27 cellular contexts compared by ENCODE assay signal in genomic region chr5:88235828-88236227, GRCh38.
"Had no signal": no experiment of that assay in that cellular context is flagged by ENCODE, and none has a peak within 500 bp of the region (broad histone marks: within the 10 kb centered on the region; RNA-seq: fewer than 3 reads in every experiment).

No MANE protein-coding gene starts in this region.

- DNase-seq: colonic mucosa; effector CD8-positive, alpha-beta T cell; endodermal cell; foreskin fibroblast; gastrocnemius medialis; head of caudate nucleus; immature natural killer cell; islet precursor cell; kidney glomerular epithelial cell; left colon; left ventricle myocardium inferior; lower lobe of right lung; psoas muscle; right cardiac atrium; sigmoid colon; stimulated activated CD4-positive, alpha-beta T cell treated with anti-CD3 and anti-CD28 coated beads, Interleukin-4, amount 100 ng/mL, for 4 hours; upper lobe of left lung had no signal

- H3K27me3 ChIP-seq: colonic mucosa, gastrocnemius medialis, sigmoid colon, tibial nerve, upper lobe of left lung had no signal

- FAIRE-seq: urothelium cell line had no signal

- ATAC-seq: esophagus mucosa; gastrocnemius medialis; left colon; lower lobe of right lung; natural killer cell treated with Interleukin-12 subunit alpha and Interleukin-12 subunit beta and Interleukin-15 and Interleukin-18, amount 100 ng/mL, for 72 hours; psoas muscle; right cardiac atrium; stimulated activated memory B cell treated with anti-CD40 and anti-IgM and Interleukin-4, amounts not matched to agents 10 μg/mL and 1 μg/mL and 100 μg/mL, for 72 hours had no signal

- H3K36me3 ChIP-seq: colonic mucosa, gastrocnemius medialis, thoracic aorta had no signal

- H3K4me3 ChIP-seq: colonic mucosa, gastrocnemius medialis, left ventricle myocardium inferior, lower lobe of right lung, psoas muscle, sigmoid colon, thoracic aorta, tibial nerve, upper lobe of left lung had no signal

- H3K4me3 Mint-ChIP-seq: dendritic cell treated with granulocyte-macrophage colony-stimulating factor and Interleukin-4, amounts not matched to agents 40 ng/mL and 50 ng/mL, for 4 days; endodermal cell; immature natural killer cell; natural killer cell treated with Interleukin-12 subunit alpha and Interleukin-12 subunit beta and Interleukin-15 and Interleukin-18, amount 100 ng/mL, for 72 hours; neural crest cell; stimulated activated memory B cell treated with anti-CD40 and anti-IgM and Interleukin-4, amounts not matched to agents 10 μg/mL and 1 μg/mL and 100 μg/mL, for 72 hours; stimulated activated naive CD8-positive, alpha-beta T cell treated with anti-CD3 and anti-CD28 coated beads, Interleukin-15, Interleukin-2, amounts not matched to agents 100 ng/mL and 50 ng/mL, for 24 hours had no signal

- H3K4me1 ChIP-seq: colonic mucosa, gastrocnemius medialis, left ventricle myocardium inferior, lower lobe of right lung, psoas muscle, sigmoid colon, tibial nerve, upper lobe of left lung had no signal

- H3K9me3 Mint-ChIP-seq: dendritic cell treated with granulocyte-macrophage colony-stimulating factor and Interleukin-4, amounts not matched to agents 40 ng/mL and 50 ng/mL, for 4 days; immature natural killer cell; natural killer cell treated with Interleukin-12 subunit alpha and Interleukin-12 subunit beta and Interleukin-15 and Interleukin-18, amount 100 ng/mL, for 72 hours; neural crest cell; stimulated activated memory B cell treated with anti-CD40 and anti-IgM and Interleukin-4, amounts not matched to agents 10 μg/mL and 1 μg/mL and 100 μg/mL, for 72 hours; stimulated activated naive CD8-positive, alpha-beta T cell treated with anti-CD3 and anti-CD28 coated beads, Interleukin-15, Interleukin-2, amounts not matched to agents 100 ng/mL and 50 ng/mL, for 24 hours had no signal

- H3K4me1 Mint-ChIP-seq: immature natural killer cell; stimulated activated memory B cell treated with anti-CD40 and anti-IgM and Interleukin-4, amounts not matched to agents 10 μg/mL and 1 μg/mL and 100 μg/mL, for 72 hours had no signal

- H3K27me3 Mint-ChIP-seq: dendritic cell treated with granulocyte-macrophage colony-stimulating factor and Interleukin-4, amounts not matched to agents 40 ng/mL and 50 ng/mL, for 4 days; natural killer cell treated with Interleukin-12 subunit alpha and Interleukin-12 subunit beta and Interleukin-15 and Interleukin-18, amount 100 ng/mL, for 72 hours; stimulated activated memory B cell treated with anti-CD40 and anti-IgM and Interleukin-4, amounts not matched to agents 10 μg/mL and 1 μg/mL and 100 μg/mL, for 72 hours; stimulated activated naive CD8-positive, alpha-beta T cell treated with anti-CD3 and anti-CD28 coated beads, Interleukin-15, Interleukin-2, amounts not matched to agents 100 ng/mL and 50 ng/mL, for 24 hours had no signal

- H3K27ac ChIP-seq: colonic mucosa, epithelial cell of prostate, gastrocnemius medialis, left ventricle myocardium inferior, lower lobe of right lung, psoas muscle, sigmoid colon, thoracic aorta, tibial nerve, upper lobe of left lung had no signal

- H3K27ac Mint-ChIP-seq: dendritic cell treated with granulocyte-macrophage colony-stimulating factor and Interleukin-4, amounts not matched to agents 40 ng/mL and 50 ng/mL, for 4 days; endodermal cell; immature natural killer cell; natural killer cell treated with Interleukin-12 subunit alpha and Interleukin-12 subunit beta and Interleukin-15 and Interleukin-18, amount 100 ng/mL, for 72 hours; stimulated activated memory B cell treated with anti-CD40 and anti-IgM and Interleukin-4, amounts not matched to agents 10 μg/mL and 1 μg/mL and 100 μg/mL, for 72 hours; stimulated activated naive CD8-positive, alpha-beta T cell treated with anti-CD3 and anti-CD28 coated beads, Interleukin-15, Interleukin-2, amounts not matched to agents 100 ng/mL and 50 ng/mL, for 24 hours had no signal

- H3K9me3 ChIP-seq: colonic mucosa, gastrocnemius medialis, left ventricle myocardium inferior, lower lobe of right lung, psoas muscle, sigmoid colon, thoracic aorta, tibial nerve, upper lobe of left lung had no signal
